ENCODE assay signal across 9 cellular contexts in the genomic region with DNA sequence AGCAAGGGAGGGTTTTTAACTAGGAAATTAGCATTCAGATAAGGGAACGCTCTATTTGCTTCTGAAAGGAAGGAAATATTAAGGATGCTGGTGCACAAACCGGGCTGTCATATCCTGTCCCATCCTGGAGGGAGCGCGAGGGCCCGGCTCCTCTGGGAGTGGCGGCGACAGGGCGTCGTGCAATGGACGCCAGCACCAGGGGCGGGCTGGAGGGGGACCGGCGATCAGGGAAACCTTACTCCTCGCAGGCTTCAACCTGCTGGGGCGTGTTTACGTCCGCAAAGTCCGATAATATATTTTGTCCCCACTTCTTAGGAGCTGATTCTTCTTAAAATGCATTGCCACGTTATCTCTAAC.
A peak's percentile ranks its signal among the peaks of the same experiment; 100 is the strongest.
DNase-seq lines count a peak whose midpoint lies in the region; ATAC-seq, FAIRE-seq and TF ChIP-seq lines count a peak whose summit lies in the region.
"Had no signal": no experiment of that assay in that cellular context is flagged by ENCODE, and none has a peak within 500 bp of the region (broad histone marks: within the 10 kb centered on the region; RNA-seq: fewer than 3 reads in every experiment).

No MANE protein-coding gene starts in this region.

- peaks cover 9% of the 10 kb centered on the region for H3K4me1 Mint-ChIP-seq in activated naive CD4-positive, alpha-beta T cell treated with anti-CD3 and anti-CD28 coated beads, Interleukin-2, amount 10 ng/mL, durations not matched to agents 7 days and 5 days
- H3K4me1 Mint-ChIP-seq in activated naive CD8-positive, alpha-beta T cell treated with anti-CD3 and anti-CD28 coated beads, Interleukin-2, amount 10 ng/mL, durations not matched to agents 7 days and 5 days: peaks cover 10% of the 10 kb centered on the region

- DNase-seq in activated naive CD4-positive, alpha-beta T cell treated with anti-CD3 and anti-CD28 coated beads, Interleukin-2, amount 10 ng/mL, durations not matched to agents 7 days and 5 days: no peak
- DNase-seq in activated naive CD4-positive, alpha-beta T cell treated with Interleukin-2 at 50 U/mL for 16 hours: no peak
- DNase-seq in activated naive CD8-positive, alpha-beta T cell treated with anti-CD3 and anti-CD28 coated beads, Interleukin-2, amount 10 ng/mL, durations not matched to agents 7 days and 5 days: no peak
- DNase-seq in islet precursor cell (peak; percentile 77), NCI-H82 (lab: John Stamatoyannopoulos, UW) (no peak), GM12891 (ENCODE audit: insufficient read length, low spot score) (no peak)
- DNase-seq in stimulated activated CD4-positive, alpha-beta T cell treated with anti-CD3 and anti-CD28 coated beads, Interleukin-4, amount 100 ng/mL, for 4 hours: no peak
- DNase-seq: effector CD4-positive, alpha-beta T cell had no signal

- H3K4me1 ChIP-seq in stomach smooth muscle (ENCODE audit: control insufficient read depth, insufficient read depth, low read length): peaks cover 12% of the 10 kb centered on the region

- CTCF ChIA-PET in activated naive CD4-positive, alpha-beta T cell treated with anti-CD3 and anti-CD28 coated beads, Interleukin-2, amount 10 ng/mL, durations not matched to agents 7 days and 5 days (lab: Charles Lee): no interaction called here

- H3K4me3 ChIP-seq in stomach smooth muscle (ENCODE audit: low read length in 2 of 2): peak overlapping the region; percentile 62

- no peak overlapping the region for H3K9ac ChIP-seq in stomach smooth muscle (ENCODE audit: low read length in 2 of 2)

- no peak for FAIRE-seq in GM12891 (lab: Jason Lieb, UNC)

- ATAC-seq in activated naive CD8-positive, alpha-beta T cell treated with anti-CD3 and anti-CD28 coated beads, Interleukin-2, amount 10 ng/mL, durations not matched to agents 7 days and 5 days (ENCODE audit: low read depth): no peak

- H3K27ac ChIP-seq in stomach smooth muscle (ENCODE audit: low read length): no peak overlapping the region

- peaks cover 20 to 32% of the 10 kb centered on the region in 2 donors for H3K27me3 ChIP-seq in stomach smooth muscle (ENCODE audit: control insufficient read depth in 1 of 2, insufficient read depth in 2 of 2, low read length in 2 of 2)

- no peaks in the 10 kb centered on the region for H3K9me3 Mint-ChIP-seq in activated naive CD4-positive, alpha-beta T cell treated with anti-CD3 and anti-CD28 coated beads, Interleukin-2, amount 10 ng/mL, durations not matched to agents 7 days and 5 days
- H3K9me3 Mint-ChIP-seq in activated naive CD8-positive, alpha-beta T cell treated with anti-CD3 and anti-CD28 coated beads, Interleukin-2, amount 10 ng/mL, durations not matched to agents 7 days and 5 days: no peaks in the 10 kb centered on the region

- POLR2A ChIA-PET in activated naive CD8-positive, alpha-beta T cell treated with anti-CD3 and anti-CD28 coated beads, Interleukin-2, amount 10 ng/mL, durations not matched to agents 7 days and 5 days (lab: Charles Lee): no interaction called here

- no peaks in the 10 kb centered on the region for H3K9me3 ChIP-seq in stomach smooth muscle (ENCODE audit: control insufficient read depth in 2 of 2, low read length in 2 of 2)

- H3K36me3 Mint-ChIP-seq in activated naive CD4-positive, alpha-beta T cell treated with anti-CD3 and anti-CD28 coated beads, Interleukin-2, amount 10 ng/mL, durations not matched to agents 7 days and 5 days: peaks cover 3% of the 10 kb centered on the region
- no peaks in the 10 kb centered on the region for H3K36me3 Mint-ChIP-seq in activated naive CD8-positive, alpha-beta T cell treated with anti-CD3 and anti-CD28 coated beads, Interleukin-2, amount 10 ng/mL, durations not matched to agents 7 days and 5 days

- H3K27me3 Mint-ChIP-seq in activated naive CD4-positive, alpha-beta T cell treated with anti-CD3 and anti-CD28 coated beads, Interleukin-2, amount 10 ng/mL, durations not matched to agents 7 days and 5 days: peaks cover 69% of the 10 kb centered on the region
- peaks cover 76% of the 10 kb centered on the region for H3K27me3 Mint-ChIP-seq in activated naive CD8-positive, alpha-beta T cell treated with anti-CD3 and anti-CD28 coated beads, Interleukin-2, amount 10 ng/mL, durations not matched to agents 7 days and 5 days

- H3K4me3 Mint-ChIP-seq in activated naive CD4-positive, alpha-beta T cell treated with anti-CD3 and anti-CD28 coated beads, Interleukin-2, amount 10 ng/mL, durations not matched to agents 7 days and 5 days: peak overlapping the region; percentile 53
- H3K4me3 Mint-ChIP-seq in activated naive CD8-positive, alpha-beta T cell treated with anti-CD3 and anti-CD28 coated beads, Interleukin-2, amount 10 ng/mL, durations not matched to agents 7 days and 5 days: peak overlapping the region; percentile 77

- no peak overlapping the region for H3K27ac Mint-ChIP-seq in activated naive CD4-positive, alpha-beta T cell treated with anti-CD3 and anti-CD28 coated beads, Interleukin-2, amount 10 ng/mL, durations not matched to agents 7 days and 5 days
- no peak overlapping the region for H3K27ac Mint-ChIP-seq in activated naive CD8-positive, alpha-beta T cell treated with anti-CD3 and anti-CD28 coated beads, Interleukin-2, amount 10 ng/mL, durations not matched to agents 7 days and 5 days

- H3K36me3 ChIP-seq in stomach smooth muscle (ENCODE audit: control insufficient read depth in 2 of 2, insufficient read depth in 2 of 2, low read length in 2 of 2): no peaks in the 10 kb centered on the region

- TF ChIP-seq POLR2A in GM12891 (IDR thresholded peaks at IDR 0.05; ENCODE audit: low read depth, low read length): no peak

TF ChIP-seq in GM12891, 5 proteins besides CTCF, POLR2A, EP300 and RAD21:
- TF ChIP-seq TAF1 (IDR thresholded peaks at IDR 0.05; ENCODE audit: low read depth, low read length) (no peak), POLR2AphosphoS5 (IDR thresholded peaks at IDR 0.05; ENCODE audit: low read depth, low read length) (no peak), PAX5 (IDR thresholded peaks at IDR 0.05; ENCODE audit: insufficient read depth, low read length, severe bottlenecking) (no peak), SPI1 (IDR thresholded peaks at IDR 0.05; ENCODE audit: low read depth, low read length) (no peak), POU2F2 (IDR thresholded peaks at IDR 0.05; ENCODE audit: low read depth, low read length) (no peak)
